Comparison of ENCODE assay signal across 8 cellular contexts in genomic region chr20:62304331-62305148, GRCh38. TPM values are rescaled to one million over a fixed set of nuclear protein-coding genes. Genes with fewer than 3 reads are reported as not detected.
DNase-seq lines count a peak whose midpoint lies in the region; ATAC-seq and TF ChIP-seq lines count a peak whose summit lies in the region.

No MANE protein-coding gene starts in this region.

- H3K4me1 ChIP-seq in NT2/D1 (ENCODE audit: insufficient read depth, insufficient read length) (peaks cover 27% of the 10 kb centered on the region), endocrine pancreas (ENCODE audit: control insufficient read depth, insufficient read depth, low read length) (no peaks in the 10 kb centered on the region), neuron (ENCODE audit: insufficient read depth, low read length) (peaks cover 17% of the 10 kb centered on the region)

- POLR2A ChIA-PET in CD4-positive, alpha-beta T cell (lab: Charles Lee), result no interaction called here

- peaks cover 55% of the 10 kb centered on the region for H3K36me3 Mint-ChIP-seq in CD4-positive, alpha-beta T cell (ENCODE audit: low read depth)

- H3K4me3 Mint-ChIP-seq in CD4-positive, alpha-beta T cell, result peak overlapping the region; percentile 93

- H3K27me3 ChIP-seq in CD4-positive, alpha-beta T cell (ENCODE audit: control insufficient read depth, insufficient read depth, low read length), result no peaks in the 10 kb centered on the region
- H3K27me3 ChIP-seq in NT2/D1 (ENCODE audit: insufficient read depth, insufficient read length), result no peaks in the 10 kb centered on the region
- no peaks in the 10 kb centered on the region for H3K27me3 ChIP-seq in endocrine pancreas (ENCODE audit: control insufficient read depth, insufficient read depth, low read length)
- no peaks in the 10 kb centered on the region for H3K27me3 ChIP-seq in neuron (ENCODE audit: insufficient read depth, low read length)

- H3K27ac Mint-ChIP-seq in CD4-positive, alpha-beta T cell, result peak overlapping the region; percentile 76

- CTCF ChIA-PET in CD4-positive, alpha-beta T cell (lab: Charles Lee), result interaction anchor here (2.6 kb wide), 1 partner anchor 78 kb away, joined by 12 read pairs; no protein-coding TSS in a partner anchor

- H3K9ac ChIP-seq in NT2/D1 (ENCODE audit: insufficient read length, low read depth) (peak overlapping the region; percentile 99), endocrine pancreas (ENCODE audit: control insufficient read depth, insufficient read depth, low read length) (peak overlapping the region; percentile 66)

- DNase-seq in CD4-positive, alpha-beta T cell, result no peak
- DNase-seq in NT2/D1 (ENCODE audit: low read depth, low spot score) (no peak), middle frontal gyrus (ENCODE audit: extremely low spot score, low spot score) (no peak)
- no peak for DNase-seq in stimulated activated CD4-positive, alpha-beta T cell treated with anti-CD3 and anti-CD28 coated beads, Interleukin-1b, Interleukin-23, amount 100 ng/mL, for 48 hours

- no peaks in the 10 kb centered on the region for H3K9me3 Mint-ChIP-seq in CD4-positive, alpha-beta T cell

- H3K36me3 ChIP-seq in NT2/D1 (ENCODE audit: insufficient read depth, insufficient read length, low read length) (peaks cover 62% of the 10 kb centered on the region), endocrine pancreas (ENCODE audit: control insufficient read depth, insufficient read depth, low read length) (peaks cover 12% of the 10 kb centered on the region), neuron (ENCODE audit: insufficient read depth, low read length) (peaks cover 50% of the 10 kb centered on the region)

- H3K27ac ChIP-seq in CD4-positive, alpha-beta T cell (ENCODE audit: low read depth, low read length), result no peak overlapping the region

- ATAC-seq in CD4-positive, alpha-beta T cell (ENCODE audit: poor library complexity), result no peak
- ATAC-seq in GM18861 (IDR thresholded peaks at IDR 0.05; ENCODE audit: unreplicated experiment) (no peak), HG02571 (IDR thresholded peaks at IDR 0.05; ENCODE audit: unreplicated experiment) (no peak)

- H3K27me3 Mint-ChIP-seq in CD4-positive, alpha-beta T cell, result no peaks in the 10 kb centered on the region

- intact Hi-C loops in CD4-positive, alpha-beta T cell (cut with DNase I, micrococcal nuclease), result loop anchor here (2.0 to 5.0 kb wide), 4 partner anchors 63 to 503 kb away; partner anchors contain the start of gene LAMA5 (in 1 of the 2)

- no peaks in the 10 kb centered on the region for H3K9me3 ChIP-seq in CD4-positive, alpha-beta T cell (ENCODE audit: control insufficient read depth, low read length)
- H3K9me3 ChIP-seq in NT2/D1 (ENCODE audit: insufficient read depth, low read length) (no peaks in the 10 kb centered on the region), endocrine pancreas (ENCODE audit: control insufficient read depth, low read length) (no peaks in the 10 kb centered on the region), neuron (ENCODE audit: low read length) (no peaks in the 10 kb centered on the region)

- no peak overlapping the region for H2AFZ ChIP-seq in neuron (ENCODE audit: low read depth, low read length)

- peaks cover 26% of the 10 kb centered on the region for H3K4me1 Mint-ChIP-seq in CD4-positive, alpha-beta T cell (ENCODE audit: low read depth)

- no peak for TF ChIP-seq CTCF in CD4-positive, alpha-beta T cell (IDR thresholded peaks at IDR 0.05)

- H3K4me3 ChIP-seq in NT2/D1 (ENCODE audit: insufficient read length, low read depth) (peak overlapping the region; percentile 96), endocrine pancreas (ENCODE audit: control insufficient read depth, insufficient read depth, low read length) (peak overlapping the region; percentile 14), neuron (ENCODE audit: low read length) (peak overlapping the region; percentile 91)

RNA-seq across cellular contexts. Expression of gene ADRM1, which starts 1.7 kb away (rescaled TPM):
- total RNA-seq in CD4-positive, alpha-beta T cell, result 10 to 100 TPM; 40.8 to 44.3 TPM

Comparison
In these comparisons a context has a peak if more than half of its experiments do, and no peak if none do; other contexts are left out.
1. H3K4me3 ChIP-seq: peak in every context shown above with its lines; median percentile 96 in NT2/D1; 91 in neuron; 14 in endocrine pancreas.